ENCODE assay signal across 25 cellular contexts in the genomic region with DNA sequence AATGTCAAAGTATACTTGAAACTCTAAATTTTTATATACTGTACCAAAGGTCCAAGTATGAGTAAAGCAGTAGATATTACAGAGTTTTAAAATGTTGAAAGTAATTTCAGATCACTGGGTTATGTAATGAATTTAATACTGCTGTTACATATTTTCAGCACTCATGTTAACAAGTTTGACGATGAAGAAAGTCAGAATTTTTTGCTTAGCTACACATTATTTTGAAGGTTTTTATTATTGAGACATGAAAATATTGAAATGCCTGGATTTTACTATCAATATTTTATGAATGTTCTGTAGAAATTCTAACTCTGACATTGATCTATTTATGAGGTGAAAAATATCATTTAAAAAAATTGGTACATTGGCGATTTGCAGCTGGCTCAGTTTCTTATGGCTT.
"Had no signal": no experiment of that assay in that cellular context is flagged by ENCODE, and none has a peak within 500 bp of the region (broad histone marks: within the 10 kb centered on the region; RNA-seq: fewer than 3 reads in every experiment).

No MANE protein-coding gene starts in this region.

- H3K4me3 ChIP-seq: colonic mucosa, coronary artery, dorsolateral prefrontal cortex, esophagus muscularis mucosa, esophagus squamous epithelium, gastrocnemius medialis, gastroesophageal sphincter, heart left ventricle, heart right ventricle had no signal

- ATAC-seq: effector memory CD8-positive, alpha-beta T cell; esophagus mucosa; foreskin keratinocyte; gastrocnemius medialis; gastroesophageal sphincter; heart left ventricle; heart right ventricle had no signal

- DNase-seq: colonic mucosa; cortex of kidney; dermis blood vessel endothelial cell; dorsolateral prefrontal cortex; effector CD4-positive, alpha-beta T cell; effector CD8-positive, alpha-beta T cell; effector memory CD4-positive, alpha-beta T cell; effector memory CD8-positive, alpha-beta T cell; endodermal cell; erythroblast; esophagus squamous epithelium; foreskin fibroblast; foreskin keratinocyte; foreskin melanocyte; gastrocnemius medialis; glutamatergic neuron; head of caudate nucleus; heart left ventricle; heart right ventricle had no signal

- H3K27me3 ChIP-seq: colonic mucosa, dorsolateral prefrontal cortex, esophagus muscularis mucosa, esophagus squamous epithelium, foreskin keratinocyte, gastrocnemius medialis, gastroesophageal sphincter, heart left ventricle, heart right ventricle had no signal

- H3K27ac ChIP-seq: colonic mucosa, coronary artery, dorsolateral prefrontal cortex, epithelial cell of prostate, esophagus muscularis mucosa, esophagus squamous epithelium, foreskin keratinocyte, gastrocnemius medialis, gastroesophageal sphincter, heart left ventricle, heart right ventricle had no signal

- H3K4me1 ChIP-seq: colonic mucosa, esophagus muscularis mucosa, esophagus squamous epithelium, foreskin keratinocyte, gastrocnemius medialis, gastroesophageal sphincter, heart left ventricle, heart right ventricle had no signal

- H3K36me3 ChIP-seq: colonic mucosa, esophagus muscularis mucosa, esophagus squamous epithelium, gastrocnemius medialis, gastroesophageal sphincter, heart left ventricle, heart right ventricle had no signal

- H3K9me3 ChIP-seq: colonic mucosa, esophagus muscularis mucosa, esophagus squamous epithelium, gastroesophageal sphincter had no signal

- FAIRE-seq: endothelial cell of umbilical vein had no signal
